ENCODE assay signal across 23 cellular contexts in the genomic region with DNA sequence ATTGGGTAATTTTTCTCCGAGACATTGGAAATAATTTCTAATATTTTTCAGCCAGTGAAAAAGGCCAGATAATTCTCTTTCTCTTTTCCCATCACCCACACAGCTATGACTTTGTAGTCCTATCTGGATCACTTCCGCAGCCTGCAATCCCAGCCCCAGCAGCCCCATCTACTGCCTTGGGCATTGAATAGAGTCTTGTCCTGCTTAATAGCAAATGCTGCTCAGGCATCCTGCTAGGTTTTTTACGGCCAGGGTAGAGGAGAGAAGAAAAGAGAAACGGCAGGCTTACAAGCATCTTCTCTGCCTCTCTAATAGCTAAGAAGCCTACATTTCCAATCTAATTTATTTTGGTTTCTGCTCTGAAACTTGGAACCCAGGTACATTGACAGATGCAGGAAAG.
A peak's percentile ranks its signal among the peaks of the same experiment; 100 is the strongest.
DNase-seq lines count a peak whose midpoint lies in the region; ATAC-seq and TF ChIP-seq lines count a peak whose summit lies in the region.
"Had no signal": no experiment of that assay in that cellular context is flagged by ENCODE, and none has a peak within 500 bp of the region (broad histone marks: within the 10 kb centered on the region; RNA-seq: fewer than 3 reads in every experiment).

No MANE protein-coding gene starts in this region.

- H3K36me3 ChIP-seq in BE2C (no peaks in the 10 kb centered on the region), H7 (replicated peaks; ENCODE audit: control insufficient read depth, insufficient read depth, low read length) (no peaks in the 10 kb centered on the region), esophagus muscularis mucosa (no peaks in the 10 kb centered on the region)
- H3K36me3 ChIP-seq: BLaER1 treated with 17β-estradiol and CSF1 and Interleukin-3, amounts not matched to agents 10 nM and 100 nM; HAP-1 had no signal

- DNase-seq in BE2C = no peak
- peak; percentile 37 for DNase-seq in H7
- DNase-seq in esophagus muscularis mucosa (ENCODE audit: extremely low spot score) = peak; percentile 57
- peak; percentile 69 for DNase-seq in medulla oblongata (ENCODE audit: extremely low spot score)
- no peak for DNase-seq in activated CD4-positive, alpha-beta T cell treated with anti-CD3 and anti-CD28 coated beads, Interleukin-2, amount 10 ng/mL, durations not matched to agents 7 days and 5 days
- no peak for DNase-seq in coronary artery (ENCODE audit: low spot score)
- no peak for DNase-seq in omental fat pad (ENCODE audit: low spot score)
- DNase-seq in foreskin keratinocyte = no peak
- DNase-seq: CD4-positive, alpha-beta memory T cell; DND-41; MM.1S; NCI-H1048; NCI-H1436; NCI-H2081; NCI-H2171 treated with DMSO at 0.1 percent for 48 hours; NCI-H524 treated with DMSO at 0.1 percent for 48 hours; NCI-H82; PC-3; SHP77 had no signal

- H3K27ac Mint-ChIP-seq in activated CD4-positive, alpha-beta T cell treated with anti-CD3 and anti-CD28 coated beads, Interleukin-2, amount 10 ng/mL, durations not matched to agents 7 days and 5 days = no peak overlapping the region
- H3K27ac Mint-ChIP-seq: CD4-positive, alpha-beta memory T cell had no signal

- no peak overlapping the region for H3K4me3 ChIP-seq in BE2C (ENCODE audit: low read depth, low read length)
- H3K4me3 ChIP-seq in H7 (ENCODE audit: insufficient read depth, low read depth, low read length) = no peak overlapping the region
- H3K4me3 ChIP-seq in esophagus muscularis mucosa = no peak overlapping the region
- H3K4me3 ChIP-seq in coronary artery = no peak overlapping the region
- H3K4me3 ChIP-seq: BLaER1 treated with 17β-estradiol and CSF1 and Interleukin-3, amounts not matched to agents 10 nM and 100 nM; HAP-1; SK-N-MC had no signal

- intact Hi-C loops in esophagus muscularis mucosa (cut with DNase I) = no loop called here

- CTCF ChIA-PET in activated CD4-positive, alpha-beta T cell treated with anti-CD3 and anti-CD28 coated beads, Interleukin-2, amount 10 ng/mL, durations not matched to agents 7 days and 5 days (lab: Charles Lee) = no interaction called here

- H3K27ac ChIP-seq in esophagus muscularis mucosa (replicated peaks in 1 of 4) (no peak overlapping the region), coronary artery (no peak overlapping the region), foreskin keratinocyte (no peak overlapping the region)
- H3K27ac ChIP-seq: BLaER1 treated with 17β-estradiol and CSF1 and Interleukin-3, amounts not matched to agents 10 nM and 100 nM; SK-N-MC had no signal

- POLR2A ChIA-PET in activated CD4-positive, alpha-beta T cell treated with anti-CD3 and anti-CD28 coated beads, Interleukin-2, amount 10 ng/mL, durations not matched to agents 7 days and 5 days (lab: Charles Lee) = no interaction called here

- TF ChIP-seq CTCF in BE2C (IDR thresholded peaks at IDR 0.05; ENCODE audit: low read depth, low read length) (0 out of 2 replicates have a peak, but pooled peaks have one; percentile 7), esophagus muscularis mucosa (IDR thresholded peaks at IDR 0.05) (no peak), coronary artery (IDR thresholded peaks at IDR 0.05) (no peak), omental fat pad (IDR thresholded peaks at IDR 0.05) (no peak), foreskin keratinocyte (conservative IDR thresholded peaks at IDR 0.05) (no peak)

- H3K27me3 Mint-ChIP-seq in activated CD4-positive, alpha-beta T cell treated with anti-CD3 and anti-CD28 coated beads, Interleukin-2, amount 10 ng/mL, durations not matched to agents 7 days and 5 days = peaks cover 8% of the 10 kb centered on the region

- WGBS in esophagus muscularis mucosa = 66% methylated on average over 4 of the region's 4 CpGs

- no peak for ATAC-seq in omental fat pad (ENCODE audit: low FRiP score)
- no peak for ATAC-seq in foreskin keratinocyte
- ATAC-seq: PC-3 had no signal

- H3K9me3 Mint-ChIP-seq in activated CD4-positive, alpha-beta T cell treated with anti-CD3 and anti-CD28 coated beads, Interleukin-2, amount 10 ng/mL, durations not matched to agents 7 days and 5 days = no peaks in the 10 kb centered on the region
- H3K9me3 Mint-ChIP-seq: CD4-positive, alpha-beta memory T cell had no signal

- H3K27me3 ChIP-seq in BE2C (peaks cover 4% of the 10 kb centered on the region; the same call in 1 of the 2 replicates), H7 (ENCODE audit: control insufficient read depth, insufficient read depth, low read length) (no peaks in the 10 kb centered on the region), esophagus muscularis mucosa (peaks cover 0 to 13% (median 0%) of the 10 kb centered on the region in 4 donors), foreskin keratinocyte (no peaks in the 10 kb centered on the region)
- H3K27me3 ChIP-seq: BLaER1 treated with 17β-estradiol and CSF1 and Interleukin-3, amounts not matched to agents 10 nM and 100 nM had no signal

- no peaks in the 10 kb centered on the region for H3K4me1 Mint-ChIP-seq in activated CD4-positive, alpha-beta T cell treated with anti-CD3 and anti-CD28 coated beads, Interleukin-2, amount 10 ng/mL, durations not matched to agents 7 days and 5 days
- H3K4me1 Mint-ChIP-seq: CD4-positive, alpha-beta memory T cell had no signal

- H3K4me1 ChIP-seq in BE2C = no peaks in the 10 kb centered on the region
- no peaks in the 10 kb centered on the region for H3K4me1 ChIP-seq in esophagus muscularis mucosa
- H3K4me1 ChIP-seq in foreskin keratinocyte = no peaks in the 10 kb centered on the region
- H3K4me1 ChIP-seq: Caco-2, HAP-1 had no signal

- H3K36me3 Mint-ChIP-seq in activated CD4-positive, alpha-beta T cell treated with anti-CD3 and anti-CD28 coated beads, Interleukin-2, amount 10 ng/mL, durations not matched to agents 7 days and 5 days (ENCODE audit: low read depth) = no peaks in the 10 kb centered on the region
- H3K36me3 Mint-ChIP-seq: CD4-positive, alpha-beta memory T cell had no signal

- TF ChIP-seq POLR2A in esophagus muscularis mucosa (IDR thresholded peaks at IDR 0.05; ENCODE audit: low read depth) = no peak

- no peak for TF ChIP-seq EP300 in esophagus muscularis mucosa (IDR thresholded peaks at IDR 0.05)

- H3K4me3 Mint-ChIP-seq in activated CD4-positive, alpha-beta T cell treated with anti-CD3 and anti-CD28 coated beads, Interleukin-2, amount 10 ng/mL, durations not matched to agents 7 days and 5 days = no peak overlapping the region
- H3K4me3 Mint-ChIP-seq: CD4-positive, alpha-beta memory T cell had no signal

- H3K9me3 ChIP-seq in BE2C (no peaks in the 10 kb centered on the region), esophagus muscularis mucosa (no peaks in the 10 kb centered on the region)
- H3K9me3 ChIP-seq: BLaER1 treated with 17β-estradiol and CSF1 and Interleukin-3, amounts not matched to agents 10 nM and 100 nM; Caco-2; HAP-1 had no signal

Comparison
In these comparisons a context has a peak if more than half of its experiments do, and no peak if none do; other contexts are left out.
1. DNase-seq: peak in H7 (single experiment), esophagus muscularis mucosa (single experiment) and medulla oblongata (single experiment); none in BE2C (single experiment), activated CD4-positive, alpha-beta T cell treated with anti-CD3 and anti-CD28 coated beads, Interleukin-2, amount 10 ng/mL, durations not matched to agents 7 days and 5 days (single experiment), coronary artery (single experiment), omental fat pad (single experiment) and foreskin keratinocyte (0 of 2).